ENCODE assay signal across 1 cellular context in the genomic region with DNA sequence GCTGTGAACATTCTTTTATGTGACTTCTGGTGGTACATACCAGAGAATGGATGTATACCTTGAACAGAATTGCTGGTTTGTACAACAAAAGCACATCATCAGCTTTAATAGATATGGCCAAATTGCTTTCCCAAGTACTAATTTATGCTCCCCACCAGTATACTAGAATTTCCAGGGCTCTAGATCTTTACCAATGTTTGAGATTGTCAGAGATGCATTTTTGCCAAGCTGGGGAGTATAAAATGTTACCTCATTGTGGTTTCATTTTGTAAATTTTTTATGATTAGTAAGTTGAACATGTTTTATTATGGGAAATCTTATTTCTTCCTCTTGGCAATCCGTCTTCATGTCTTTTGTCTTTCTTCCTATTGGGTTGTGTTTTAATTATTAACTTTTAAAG.
TF ChIP-seq lines count a peak whose summit lies in the region.

No MANE protein-coding gene starts in this region.

TF ChIP-seq in GM23338, 12 proteins besides CTCF, POLR2A, EP300 and RAD21 (continued from another document):
- TF ChIP-seq, protein P1, sequence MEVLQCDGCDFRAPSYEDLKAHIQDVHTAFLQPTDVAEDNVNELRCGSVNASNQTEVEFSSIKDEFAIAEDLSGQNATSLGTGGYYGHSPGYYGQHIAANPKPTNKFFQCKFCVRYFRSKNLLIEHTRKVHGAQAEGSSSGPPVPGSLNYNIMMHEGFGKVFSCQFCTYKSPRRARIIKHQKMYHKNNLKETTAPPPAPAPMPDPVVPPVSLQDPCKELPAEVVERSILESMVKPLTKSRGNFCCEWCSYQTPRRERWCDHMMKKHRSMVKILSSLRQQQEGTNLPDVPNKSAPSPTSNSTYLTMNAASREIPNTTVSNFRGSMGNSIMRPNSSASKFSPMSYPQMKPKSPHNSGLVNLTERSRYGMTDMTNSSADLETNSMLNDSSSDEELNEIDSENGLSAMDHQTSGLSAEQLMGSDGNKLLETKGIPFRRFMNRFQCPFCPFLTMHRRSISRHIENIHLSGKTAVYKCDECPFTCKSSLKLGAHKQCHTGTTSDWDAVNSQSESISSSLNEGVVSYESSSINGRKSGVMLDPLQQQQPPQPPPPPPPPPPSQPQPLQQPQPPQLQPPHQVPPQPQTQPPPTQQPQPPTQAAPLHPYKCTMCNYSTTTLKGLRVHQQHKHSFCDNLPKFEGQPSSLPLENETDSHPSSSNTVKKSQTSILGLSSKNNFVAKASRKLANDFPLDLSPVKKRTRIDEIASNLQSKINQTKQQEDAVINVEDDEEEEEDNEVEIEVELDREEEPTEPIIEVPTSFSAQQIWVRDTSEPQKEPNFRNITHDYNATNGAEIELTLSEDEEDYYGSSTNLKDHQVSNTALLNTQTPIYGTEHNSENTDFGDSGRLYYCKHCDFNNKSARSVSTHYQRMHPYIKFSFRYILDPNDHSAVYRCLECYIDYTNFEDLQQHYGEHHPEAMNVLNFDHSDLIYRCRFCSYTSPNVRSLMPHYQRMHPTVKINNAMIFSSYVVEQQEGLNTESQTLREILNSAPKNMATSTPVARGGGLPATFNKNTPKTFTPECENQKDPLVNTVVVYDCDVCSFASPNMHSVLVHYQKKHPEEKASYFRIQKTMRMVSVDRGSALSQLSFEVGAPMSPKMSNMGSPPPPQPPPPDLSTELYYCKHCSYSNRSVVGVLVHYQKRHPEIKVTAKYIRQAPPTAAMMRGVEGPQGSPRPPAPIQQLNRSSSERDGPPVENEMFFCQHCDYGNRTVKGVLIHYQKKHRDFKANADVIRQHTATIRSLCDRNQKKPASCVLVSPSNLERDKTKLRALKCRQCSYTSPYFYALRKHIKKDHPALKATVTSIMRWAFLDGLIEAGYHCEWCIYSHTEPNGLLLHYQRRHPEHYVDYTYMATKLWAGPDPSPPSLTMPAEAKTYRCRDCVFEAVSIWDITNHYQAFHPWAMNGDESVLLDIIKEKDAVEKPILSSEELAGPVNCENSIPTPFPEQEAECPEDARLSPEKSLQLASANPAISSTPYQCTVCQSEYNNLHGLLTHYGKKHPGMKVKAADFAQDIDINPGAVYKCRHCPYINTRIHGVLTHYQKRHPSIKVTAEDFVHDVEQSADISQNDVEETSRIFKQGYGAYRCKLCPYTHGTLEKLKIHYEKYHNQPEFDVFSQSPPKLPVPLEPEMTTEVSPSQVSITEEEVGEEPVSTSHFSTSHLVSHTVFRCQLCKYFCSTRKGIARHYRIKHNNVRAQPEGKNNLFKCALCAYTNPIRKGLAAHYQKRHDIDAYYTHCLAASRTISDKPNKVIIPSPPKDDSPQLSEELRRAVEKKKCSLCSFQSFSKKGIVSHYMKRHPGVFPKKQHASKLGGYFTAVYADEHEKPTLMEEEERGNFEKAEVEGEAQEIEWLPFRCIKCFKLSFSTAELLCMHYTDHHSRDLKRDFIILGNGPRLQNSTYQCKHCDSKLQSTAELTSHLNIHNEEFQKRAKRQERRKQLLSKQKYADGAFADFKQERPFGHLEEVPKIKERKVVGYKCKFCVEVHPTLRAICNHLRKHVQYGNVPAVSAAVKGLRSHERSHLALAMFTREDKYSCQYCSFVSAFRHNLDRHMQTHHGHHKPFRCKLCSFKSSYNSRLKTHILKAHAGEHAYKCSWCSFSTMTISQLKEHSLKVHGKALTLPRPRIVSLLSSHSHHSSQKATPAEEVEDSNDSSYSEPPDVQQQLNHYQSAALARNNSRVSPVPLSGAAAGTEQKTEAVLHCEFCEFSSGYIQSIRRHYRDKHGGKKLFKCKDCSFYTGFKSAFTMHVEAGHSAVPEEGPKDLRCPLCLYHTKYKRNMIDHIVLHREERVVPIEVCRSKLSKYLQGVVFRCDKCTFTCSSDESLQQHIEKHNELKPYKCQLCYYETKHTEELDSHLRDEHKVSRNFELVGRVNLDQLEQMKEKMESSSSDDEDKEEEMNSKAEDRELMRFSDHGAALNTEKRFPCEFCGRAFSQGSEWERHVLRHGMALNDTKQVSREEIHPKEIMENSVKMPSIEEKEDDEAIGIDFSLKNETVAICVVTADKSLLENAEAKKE (CRISPR knock-in tag; IDR thresholded peaks at IDR 0.05) = no peak
- TF ChIP-seq ZNF114 (CRISPR knock-in tag; IDR thresholded peaks at IDR 0.05) = no peak
